In the genomic region with DNA sequence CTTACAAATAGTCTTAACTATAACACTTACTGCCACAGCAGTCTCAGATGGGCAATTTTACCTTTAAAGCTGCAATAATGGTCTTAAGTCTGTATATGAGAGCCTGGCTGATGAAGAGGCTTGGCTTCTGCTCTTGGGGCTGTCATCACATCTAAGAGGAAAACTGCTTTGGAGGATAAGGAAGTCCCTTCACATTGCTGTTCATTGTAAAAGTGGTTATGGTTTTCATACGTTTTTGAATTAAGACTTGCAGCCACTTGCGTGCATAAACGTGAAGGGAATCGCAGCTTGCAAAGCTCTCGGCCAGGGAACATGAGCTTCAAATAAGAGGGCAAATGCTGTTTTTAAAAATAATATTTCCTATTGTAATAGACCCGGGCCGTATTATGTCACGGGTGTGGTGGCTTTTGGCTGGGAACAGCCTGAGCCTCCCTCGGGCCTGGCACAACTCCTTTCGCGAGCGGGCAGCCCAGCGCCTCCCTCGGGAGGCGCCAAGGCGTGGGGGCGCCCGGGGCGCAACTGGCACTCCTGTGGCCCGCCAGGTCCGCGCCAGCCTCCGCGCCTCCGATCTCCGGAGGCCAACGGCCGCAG, we compare ENCODE assay signal across 8 cellular contexts. TPM values are rescaled to one million over a fixed set of nuclear protein-coding genes. Genes with fewer than 3 reads are reported as not detected.
DNase-seq lines count a peak whose midpoint lies in the region; ATAC-seq and TF ChIP-seq lines count a peak whose summit lies in the region.

No MANE protein-coding gene starts in this region.

- no peak for ATAC-seq in stimulated activated memory B cell treated with anti-CD40 and anti-IgM and Interleukin-4, amounts not matched to agents 10 μg/mL and 1 μg/mL and 100 μg/mL, for 72 hours

- H3K36me3 Mint-ChIP-seq in stimulated activated memory B cell treated with anti-CD40 and anti-IgM and Interleukin-4, amounts not matched to agents 10 μg/mL and 1 μg/mL and 100 μg/mL, for 72 hours = no peaks in the 10 kb centered on the region

- H3K9me3 ChIP-seq in HEK293 (ENCODE audit: control insufficient read depth, insufficient read depth, low read depth, low read length) = no peaks in the 10 kb centered on the region
- H3K9me3 ChIP-seq in ascending aorta = no peaks in the 10 kb centered on the region
- H3K9me3 ChIP-seq in iPS-18c (ENCODE audit: control insufficient read depth, insufficient read depth, low read length) = no peaks in the 10 kb centered on the region

- H3K9me3 Mint-ChIP-seq in stimulated activated memory B cell treated with anti-CD40 and anti-IgM and Interleukin-4, amounts not matched to agents 10 μg/mL and 1 μg/mL and 100 μg/mL, for 72 hours = no peaks in the 10 kb centered on the region

- H3K4me3 ChIP-seq in HEK293 (ENCODE audit: low read depth, low read length) (peak overlapping the region; percentile 57), ascending aorta (peak overlapping the region; percentile 81 to 95), iPS-18c (ENCODE audit: insufficient read depth, low read depth, low read length) (peak overlapping the region; percentile 72)

- H3K4me3 Mint-ChIP-seq in stimulated activated memory B cell treated with anti-CD40 and anti-IgM and Interleukin-4, amounts not matched to agents 10 μg/mL and 1 μg/mL and 100 μg/mL, for 72 hours = peak overlapping the region; percentile 44

- no peaks in the 10 kb centered on the region for H3K27me3 ChIP-seq in ascending aorta

- peaks cover 69% of the 10 kb centered on the region for H3K27me3 Mint-ChIP-seq in stimulated activated memory B cell treated with anti-CD40 and anti-IgM and Interleukin-4, amounts not matched to agents 10 μg/mL and 1 μg/mL and 100 μg/mL, for 72 hours

- DNase-seq in Ammon's horn (ENCODE audit: low spot score) (peak; percentile 31), ascending aorta (ENCODE audit: low spot score in 2 of 2) (no peak), islet precursor cell (no peak), SKM-1 (lab: John Stamatoyannopoulos, UW; ENCODE audit: unreplicated experiment) (no peak)
- no peak for DNase-seq in NK-92 treated with Interleukin-12 subunit alpha and Interleukin-12 subunit beta, amount 100 ng/mL, for 24 hours (lab: John Stamatoyannopoulos, UW)

- no peaks in the 10 kb centered on the region for H3K36me3 ChIP-seq in HEK293 (ENCODE audit: control insufficient read depth in 2 of 2, insufficient read depth in 1 of 2, low read length in 2 of 2)
- H3K36me3 ChIP-seq in ascending aorta = no peaks in the 10 kb centered on the region

- POLR2A ChIA-PET in HEK293 (lab: Yijun Ruan, JAX) = interaction anchor here (0.5 to 1.8 kb wide), 3 partner anchors 12 to 176 kb away, joined by 4 to 7 read pairs (median 5); no protein-coding TSS in a partner anchor

- H3K27ac ChIP-seq in HEK293 (ENCODE audit: extremely low read depth, low read depth, low read length) = peak overlapping the region; percentile 80
- H3K27ac ChIP-seq in ascending aorta = peak overlapping the region; percentile 91

- peaks cover 17% of the 10 kb centered on the region for H3K4me1 ChIP-seq in HEK293 (ENCODE audit: control insufficient read depth, insufficient read depth, low read length)
- H3K4me1 ChIP-seq in ascending aorta = peaks cover 0 to 5% of the 10 kb centered on the region in 2 donors

- no peak overlapping the region for H3K27ac Mint-ChIP-seq in stimulated activated memory B cell treated with anti-CD40 and anti-IgM and Interleukin-4, amounts not matched to agents 10 μg/mL and 1 μg/mL and 100 μg/mL, for 72 hours

- CTCF ChIA-PET in HEK293 (lab: Yijun Ruan, JAX) = interaction anchor here (0.7 to 1.2 kb wide), 5 partner anchors 9 to 168 kb away, joined by 3 to 12 read pairs (median 3); no protein-coding TSS in a partner anchor

- TF ChIP-seq CTCF in HEK293 (tag by site-specific recombination; IDR thresholded peaks at IDR 0.05) (no peak), ascending aorta (IDR thresholded peaks at IDR 0.05) (no peak)

- H3K4me1 Mint-ChIP-seq in stimulated activated memory B cell treated with anti-CD40 and anti-IgM and Interleukin-4, amounts not matched to agents 10 μg/mL and 1 μg/mL and 100 μg/mL, for 72 hours = peaks cover 6% of the 10 kb centered on the region

- intact Hi-C loops in ascending aorta (cut with DNase I) = loop anchor here (5.0 kb wide), 2 partner anchors 47 to 122 kb away; no protein-coding TSS in a partner anchor

TF ChIP-seq in HEK293, 187 proteins besides CTCF, POLR2A, EP300 and RAD21 (continues in another document):
- TF ChIP-seq FEZF1 (tag by site-specific recombination; IDR thresholded peaks at IDR 0.05) = no peak
- TF ChIP-seq KLF16 (tag by site-specific recombination; IDR thresholded peaks at IDR 0.05) = no peak
- TF ChIP-seq SP3 (tag by site-specific recombination; IDR thresholded peaks at IDR 0.05) = no peak
- TF ChIP-seq SALL2 (tag by site-specific recombination; IDR thresholded peaks at IDR 0.05; ENCODE audit: borderline replicate concordance) = no peak
- TF ChIP-seq ZNF121 (tag by site-specific recombination; IDR thresholded peaks at IDR 0.05) = no peak
- TF ChIP-seq, protein P1, sequence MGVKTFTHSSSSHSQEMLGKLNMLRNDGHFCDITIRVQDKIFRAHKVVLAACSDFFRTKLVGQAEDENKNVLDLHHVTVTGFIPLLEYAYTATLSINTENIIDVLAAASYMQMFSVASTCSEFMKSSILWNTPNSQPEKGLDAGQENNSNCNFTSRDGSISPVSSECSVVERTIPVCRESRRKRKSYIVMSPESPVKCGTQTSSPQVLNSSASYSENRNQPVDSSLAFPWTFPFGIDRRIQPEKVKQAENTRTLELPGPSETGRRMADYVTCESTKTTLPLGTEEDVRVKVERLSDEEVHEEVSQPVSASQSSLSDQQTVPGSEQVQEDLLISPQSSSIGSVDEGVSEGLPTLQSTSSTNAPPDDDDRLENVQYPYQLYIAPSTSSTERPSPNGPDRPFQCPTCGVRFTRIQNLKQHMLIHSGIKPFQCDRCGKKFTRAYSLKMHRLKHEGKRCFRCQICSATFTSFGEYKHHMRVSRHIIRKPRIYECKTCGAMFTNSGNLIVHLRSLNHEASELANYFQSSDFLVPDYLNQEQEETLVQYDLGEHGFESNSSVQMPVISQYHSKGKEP (tag by site-specific recombination; IDR thresholded peaks at IDR 0.05) = peak; percentile 49; the same call in 1 of the 2 replicates
- no peak for TF ChIP-seq ZBTB17 (tag by site-specific recombination; IDR thresholded peaks at IDR 0.05)
- TF ChIP-seq OVOL3 (tag by site-specific recombination; IDR thresholded peaks at IDR 0.05) = no peak
- TF ChIP-seq ZBTB20 (tag by site-specific recombination; IDR thresholded peaks at IDR 0.05) = peak; percentile 20; the same call in 1 of the 2 replicates
- peak; percentile 25; the same call in 1 of the 2 replicates for TF ChIP-seq GLIS2 (tag by site-specific recombination; IDR thresholded peaks at IDR 0.05)
- no peak for TF ChIP-seq ZNF211 (tag by site-specific recombination; IDR thresholded peaks at IDR 0.05; ENCODE audit: low read depth)
- TF ChIP-seq ZIC2 (tag by site-specific recombination; IDR thresholded peaks at IDR 0.05) = 0 out of 2 replicates have a peak, but pooled peaks have one; percentile 5
- TF ChIP-seq, protein P2, sequence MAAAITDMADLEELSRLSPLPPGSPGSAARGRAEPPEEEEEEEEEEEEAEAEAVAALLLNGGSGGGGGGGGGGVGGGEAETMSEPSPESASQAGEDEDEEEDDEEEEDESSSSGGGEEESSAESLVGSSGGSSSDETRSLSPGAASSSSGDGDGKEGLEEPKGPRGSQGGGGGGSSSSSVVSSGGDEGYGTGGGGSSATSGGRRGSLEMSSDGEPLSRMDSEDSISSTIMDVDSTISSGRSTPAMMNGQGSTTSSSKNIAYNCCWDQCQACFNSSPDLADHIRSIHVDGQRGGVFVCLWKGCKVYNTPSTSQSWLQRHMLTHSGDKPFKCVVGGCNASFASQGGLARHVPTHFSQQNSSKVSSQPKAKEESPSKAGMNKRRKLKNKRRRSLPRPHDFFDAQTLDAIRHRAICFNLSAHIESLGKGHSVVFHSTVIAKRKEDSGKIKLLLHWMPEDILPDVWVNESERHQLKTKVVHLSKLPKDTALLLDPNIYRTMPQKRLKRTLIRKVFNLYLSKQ (tag by site-specific recombination; IDR thresholded peaks at IDR 0.05; ENCODE audit: borderline replicate concordance) = no peak
- TF ChIP-seq ZFP37 (tag by site-specific recombination; IDR thresholded peaks at IDR 0.05) = no peak
- TF ChIP-seq ZFP3 (tag by site-specific recombination; IDR thresholded peaks at IDR 0.05; ENCODE audit: low read depth) = no peak
- no peak for TF ChIP-seq ZNF155 (tag by site-specific recombination; IDR thresholded peaks at IDR 0.05)
- TF ChIP-seq ZNF202 (tag by site-specific recombination; IDR thresholded peaks at IDR 0.05; ENCODE audit: borderline replicate concordance) = peak; percentile 54; the same call in 1 of the 2 replicates
- TF ChIP-seq ZNF791 (tag by site-specific recombination; IDR thresholded peaks at IDR 0.05) = no peak
- TF ChIP-seq ZNF660 (tag by site-specific recombination; IDR thresholded peaks at IDR 0.05) = peak; percentile 61; the same call in 1 of the 2 replicates
- TF ChIP-seq WT1 (tag by site-specific recombination; IDR thresholded peaks at IDR 0.05) = peak; percentile 35; the same call in 1 of the 2 replicates
- TF ChIP-seq, protein P3, sequence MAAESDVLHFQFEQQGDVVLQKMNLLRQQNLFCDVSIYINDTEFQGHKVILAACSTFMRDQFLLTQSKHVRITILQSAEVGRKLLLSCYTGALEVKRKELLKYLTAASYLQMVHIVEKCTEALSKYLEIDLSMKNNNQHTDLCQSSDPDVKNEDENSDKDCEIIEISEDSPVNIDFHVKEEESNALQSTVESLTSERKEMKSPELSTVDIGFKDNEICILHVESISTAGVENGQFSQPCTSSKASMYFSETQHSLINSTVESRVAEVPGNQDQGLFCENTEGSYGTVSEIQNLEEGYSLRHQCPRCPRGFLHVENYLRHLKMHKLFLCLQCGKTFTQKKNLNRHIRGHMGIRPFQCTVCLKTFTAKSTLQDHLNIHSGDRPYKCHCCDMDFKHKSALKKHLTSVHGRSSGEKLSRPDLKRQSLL (tag by site-specific recombination; IDR thresholded peaks at IDR 0.05) = no peak
- TF ChIP-seq SP7 (tag by site-specific recombination; IDR thresholded peaks at IDR 0.05) = peak; percentile 22; the same call in 1 of the 2 replicates

RNA-seq across cellular contexts. Expression of a gene that starts 0.6 kb away (rescaled TPM):
- 15.1 TPM for total RNA-seq in ascending aorta

RNA-seq across cellular contexts. Expression of a gene that starts 59.9 kb away (rescaled TPM):
- 4.9 TPM for total RNA-seq in ascending aorta

RNA-seq across cellular contexts. Expression of a gene that starts 60.0 kb away (rescaled TPM):
- 6.9 TPM for total RNA-seq in ascending aorta
